In the genomic region with DNA sequence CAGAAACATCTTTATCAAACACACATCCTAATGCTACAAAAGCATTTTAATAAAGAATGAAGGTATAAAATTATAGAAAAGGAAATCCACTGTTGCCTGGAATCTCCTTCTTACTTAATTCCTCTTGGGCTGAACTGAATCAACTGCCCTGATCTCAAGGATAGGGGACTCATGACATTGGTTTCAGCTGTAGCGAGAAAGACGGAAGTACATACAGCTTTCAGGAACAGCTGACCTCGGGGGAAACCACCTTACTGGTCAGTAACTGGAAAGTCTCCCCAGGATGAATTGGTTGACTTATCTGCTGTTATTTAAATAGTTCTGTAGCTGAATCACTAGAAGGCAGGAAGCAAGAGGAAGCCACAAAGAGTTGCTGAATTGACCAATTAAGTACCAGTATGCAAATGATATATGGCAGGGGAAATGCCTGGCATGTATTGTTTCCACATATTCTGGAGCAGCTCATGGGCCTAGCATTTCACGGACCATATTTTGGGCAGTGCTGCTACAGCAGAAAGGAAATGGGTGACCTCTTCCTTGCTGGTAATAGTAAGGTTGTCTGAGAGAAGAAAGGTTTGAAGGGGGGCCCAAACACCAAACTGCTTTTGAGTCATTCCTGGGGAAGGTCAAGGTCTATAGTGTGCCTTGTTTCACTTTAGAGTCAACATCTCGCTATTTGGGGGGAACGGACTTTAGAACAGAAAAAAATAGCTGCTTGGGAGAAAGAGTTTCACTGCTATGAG, we compare ENCODE assay signal across 1 cellular context.
TF ChIP-seq lines count a peak whose summit lies in the region.

No MANE protein-coding gene starts in this region.

TF ChIP-seq in A549, 52 proteins besides CTCF, POLR2A, EP300 and RAD21:
- TF ChIP-seq, protein P1, sequence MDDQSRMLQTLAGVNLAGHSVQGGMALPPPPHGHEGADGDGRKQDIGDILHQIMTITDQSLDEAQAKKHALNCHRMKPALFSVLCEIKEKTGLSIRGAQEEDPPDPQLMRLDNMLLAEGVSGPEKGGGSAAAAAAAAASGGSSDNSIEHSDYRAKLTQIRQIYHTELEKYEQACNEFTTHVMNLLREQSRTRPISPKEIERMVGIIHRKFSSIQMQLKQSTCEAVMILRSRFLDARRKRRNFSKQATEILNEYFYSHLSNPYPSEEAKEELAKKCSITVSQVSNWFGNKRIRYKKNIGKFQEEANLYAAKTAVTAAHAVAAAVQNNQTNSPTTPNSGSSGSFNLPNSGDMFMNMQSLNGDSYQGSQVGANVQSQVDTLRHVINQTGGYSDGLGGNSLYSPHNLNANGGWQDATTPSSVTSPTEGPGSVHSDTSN (IDR thresholded peaks at IDR 0.05): no peak
- TF ChIP-seq, protein P2, sequence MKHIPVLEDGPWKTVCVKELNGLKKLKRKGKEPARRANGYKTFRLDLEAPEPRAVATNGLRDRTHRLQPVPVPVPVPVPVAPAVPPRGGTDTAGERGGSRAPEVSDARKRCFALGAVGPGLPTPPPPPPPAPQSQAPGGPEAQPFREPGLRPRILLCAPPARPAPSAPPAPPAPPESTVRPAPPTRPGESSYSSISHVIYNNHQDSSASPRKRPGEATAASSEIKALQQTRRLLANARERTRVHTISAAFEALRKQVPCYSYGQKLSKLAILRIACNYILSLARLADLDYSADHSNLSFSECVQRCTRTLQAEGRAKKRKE (CRISPR knock-in tag; IDR thresholded peaks at IDR 0.05; ENCODE audit: low read depth): no peak
- TF ChIP-seq MAFK (IDR thresholded peaks at IDR 0.05; ENCODE audit: partially characterized antibody): peak; percentile 19
- TF ChIP-seq, protein P3, sequence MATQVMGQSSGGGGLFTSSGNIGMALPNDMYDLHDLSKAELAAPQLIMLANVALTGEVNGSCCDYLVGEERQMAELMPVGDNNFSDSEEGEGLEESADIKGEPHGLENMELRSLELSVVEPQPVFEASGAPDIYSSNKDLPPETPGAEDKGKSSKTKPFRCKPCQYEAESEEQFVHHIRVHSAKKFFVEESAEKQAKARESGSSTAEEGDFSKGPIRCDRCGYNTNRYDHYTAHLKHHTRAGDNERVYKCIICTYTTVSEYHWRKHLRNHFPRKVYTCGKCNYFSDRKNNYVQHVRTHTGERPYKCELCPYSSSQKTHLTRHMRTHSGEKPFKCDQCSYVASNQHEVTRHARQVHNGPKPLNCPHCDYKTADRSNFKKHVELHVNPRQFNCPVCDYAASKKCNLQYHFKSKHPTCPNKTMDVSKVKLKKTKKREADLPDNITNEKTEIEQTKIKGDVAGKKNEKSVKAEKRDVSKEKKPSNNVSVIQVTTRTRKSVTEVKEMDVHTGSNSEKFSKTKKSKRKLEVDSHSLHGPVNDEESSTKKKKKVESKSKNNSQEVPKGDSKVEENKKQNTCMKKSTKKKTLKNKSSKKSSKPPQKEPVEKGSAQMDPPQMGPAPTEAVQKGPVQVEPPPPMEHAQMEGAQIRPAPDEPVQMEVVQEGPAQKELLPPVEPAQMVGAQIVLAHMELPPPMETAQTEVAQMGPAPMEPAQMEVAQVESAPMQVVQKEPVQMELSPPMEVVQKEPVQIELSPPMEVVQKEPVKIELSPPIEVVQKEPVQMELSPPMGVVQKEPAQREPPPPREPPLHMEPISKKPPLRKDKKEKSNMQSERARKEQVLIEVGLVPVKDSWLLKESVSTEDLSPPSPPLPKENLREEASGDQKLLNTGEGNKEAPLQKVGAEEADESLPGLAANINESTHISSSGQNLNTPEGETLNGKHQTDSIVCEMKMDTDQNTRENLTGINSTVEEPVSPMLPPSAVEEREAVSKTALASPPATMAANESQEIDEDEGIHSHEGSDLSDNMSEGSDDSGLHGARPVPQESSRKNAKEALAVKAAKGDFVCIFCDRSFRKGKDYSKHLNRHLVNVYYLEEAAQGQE (IDR thresholded peaks at IDR 0.05): no peak
- TF ChIP-seq FOSL2 (IDR thresholded peaks at IDR 0.05): no peak
- no peak for TF ChIP-seq FOSL2 (CRISPR knock-in tag; IDR thresholded peaks at IDR 0.05)
- TF ChIP-seq MAZ (IDR thresholded peaks at IDR 0.05; ENCODE audit: borderline replicate concordance, low read depth, low read length): no peak
- no peak for TF ChIP-seq CHD2 (IDR thresholded peaks at IDR 0.05; ENCODE audit: low read length, partially characterized antibody)
- TF ChIP-seq ZFP36 (IDR thresholded peaks at IDR 0.05; ENCODE audit: borderline replicate concordance, partially characterized antibody): no peak
